Comparison of ENCODE assay signal across 18 cellular contexts in genomic region chr2:12685145-12685544, GRCh38. TPM values are rescaled to one million over a fixed set of nuclear protein-coding genes. Genes with fewer than 3 reads are reported as not detected.
DNase-seq lines count a peak whose midpoint lies in the region; ATAC-seq and TF ChIP-seq lines count a peak whose summit lies in the region.
"Had no signal": no experiment of that assay in that cellular context is flagged by ENCODE, and none has a peak within 500 bp of the region (broad histone marks: within the 10 kb centered on the region; RNA-seq: fewer than 3 reads in every experiment).

No MANE protein-coding gene starts in this region.

- H2BK15ac ChIP-seq in IMR-90 (ENCODE audit: low read depth, low read length), result no peak overlapping the region

- no peak overlapping the region for H2BK5ac ChIP-seq in IMR-90 (ENCODE audit: low read depth, low read length, poor library complexity, severe bottlenecking)

- no peaks in the 10 kb centered on the region for H3K9me1 ChIP-seq in IMR-90 (ENCODE audit: insufficient read depth, low read length)

- H3K27me3 ChIP-seq in IMR-90 (ENCODE audit: control insufficient read depth, insufficient read depth, low read length) (no peaks in the 10 kb centered on the region), rectal smooth muscle tissue (ENCODE audit: control insufficient read depth, insufficient read depth, low read length) (no peaks in the 10 kb centered on the region), smooth muscle cell (ENCODE audit: low read depth) (no peaks in the 10 kb centered on the region)
- H3K27me3 ChIP-seq: pancreas, testis had no signal

- ATAC-seq in IMR-90 (ENCODE audit: low read depth), result no peak
- no peak for ATAC-seq in HG03039 (IDR thresholded peaks at IDR 0.05; ENCODE audit: unreplicated experiment)
- ATAC-seq: T-helper 17 cell had no signal

- peaks cover 11% of the 10 kb centered on the region for H3K4me1 ChIP-seq in IMR-90 (ENCODE audit: control insufficient read depth, insufficient read depth, low read length)
- H3K4me1 ChIP-seq in rectal smooth muscle tissue (ENCODE audit: control insufficient read depth, insufficient read depth, low read length), result peaks cover 14% of the 10 kb centered on the region
- H3K4me1 ChIP-seq in smooth muscle cell (ENCODE audit: low read depth), result peaks cover 8% of the 10 kb centered on the region

- no peak for TF ChIP-seq RAD21 in IMR-90 (IDR thresholded peaks at IDR 0.05; ENCODE audit: low read length)

- peak overlapping the region; percentile 15; the same call in 1 of the 2 replicates for H4K5ac ChIP-seq in IMR-90 (ENCODE audit: low read depth, low read length)

- dilution Hi-C loops in IMR-90 (cut with HindIII; ENCODE audit: low sequenced_read_pairs, unreplicated experiment), result no loop called here

- H4K20me1 ChIP-seq in IMR-90 (ENCODE audit: insufficient read depth, low read length) (no peaks in the 10 kb centered on the region), smooth muscle cell (ENCODE audit: low read depth) (no peaks in the 10 kb centered on the region)

- no peak overlapping the region for H2AK9ac ChIP-seq in IMR-90 (replicated peaks; ENCODE audit: low read depth, low read length, poor library complexity)

- H3K4me2 ChIP-seq in IMR-90 (ENCODE audit: low read depth, low read length) (no peak overlapping the region), smooth muscle cell (no peak overlapping the region)

- H3K9me3 ChIP-seq in IMR-90 (ENCODE audit: control insufficient read depth, insufficient read depth, low read length) (no peaks in the 10 kb centered on the region), smooth muscle cell (replicated peaks; ENCODE audit: low read depth) (no peaks in the 10 kb centered on the region)
- H3K9me3 ChIP-seq: pancreas, testis had no signal

- H4K91ac ChIP-seq in IMR-90 (ENCODE audit: insufficient read depth, low read depth, low read length), result no peak overlapping the region; the same call in 1 of the 2 replicates

- H2AK5ac ChIP-seq in IMR-90 (ENCODE audit: low read depth, low read length), result peak overlapping the region; percentile 17; the same call in 1 of the 2 replicates

- no peaks in the 10 kb centered on the region for H3K79me2 ChIP-seq in smooth muscle cell (ENCODE audit: low read depth)

- no peak overlapping the region for H2AFZ ChIP-seq in IMR-90 (replicated peaks; ENCODE audit: low read length, poor library complexity)
- no peak overlapping the region for H2AFZ ChIP-seq in smooth muscle cell (ENCODE audit: low read depth)

- BruUV-seq in IMR-90 (replicated peaks; lab: Mats Ljungman, UMichigan), result no TSS peak

- H3K18ac ChIP-seq in IMR-90 (ENCODE audit: low read depth, low read length), result peak overlapping the region; percentile 27; the same call in 1 of the 2 replicates

- no peaks in the 10 kb centered on the region for H3K79me1 ChIP-seq in IMR-90 (ENCODE audit: low read depth in 1 of 2, low read length in 2 of 2)

- H3K36me3 ChIP-seq in IMR-90 (ENCODE audit: control insufficient read depth, insufficient read depth, low read length) (no peaks in the 10 kb centered on the region), rectal smooth muscle tissue (ENCODE audit: control insufficient read depth, insufficient read depth, low read length) (no peaks in the 10 kb centered on the region), smooth muscle cell (ENCODE audit: low read depth) (no peaks in the 10 kb centered on the region)
- H3K36me3 ChIP-seq: pancreas had no signal

- no peak overlapping the region for H2BK120ac ChIP-seq in IMR-90 (ENCODE audit: low read depth, low read length)

- in situ Hi-C loops in IMR-90 (cut with MboI; ENCODE audit: low sequenced_read_pairs), result no loop called here

- no peaks in the 10 kb centered on the region for H3F3A ChIP-seq in smooth muscle cell (ENCODE audit: low read depth)

- intact Hi-C loops in IMR-90 (cut with micrococcal nuclease), result loop anchor here (5.0 kb wide), 1 partner anchor 78 kb away; no protein-coding TSS in a partner anchor

- H3K4ac ChIP-seq in IMR-90 (ENCODE audit: low read depth, low read length), result no peak overlapping the region

- H3K14ac ChIP-seq in IMR-90 (replicated peaks; ENCODE audit: low read depth, low read length), result no peak overlapping the region

- H3K27ac ChIP-seq in IMR-90 (ENCODE audit: insufficient read depth, low read length), result no peak overlapping the region
- peak overlapping the region; percentile 71 for H3K27ac ChIP-seq in rectal smooth muscle tissue (ENCODE audit: low read depth, low read length)
- H3K27ac ChIP-seq in smooth muscle cell (ENCODE audit: low read depth), result no peak overlapping the region
- H3K27ac ChIP-seq: pancreas, testis had no signal

- H4K8ac ChIP-seq in IMR-90 (ENCODE audit: low read depth in 2 of 2, low read length in 2 of 2), result peak overlapping the region in 1 of 2 experiments; percentile 19; a peak in 2 of 4 replicates

- no CpG with 5 or more reads among the region's 3 CpGs for WGBS in IMR-90 (ENCODE audit: extremely low coverage in 2 of 2, insufficient read length in 1 of 2), 2 experiments
- WGBS in smooth muscle cell (ENCODE audit: low lambda C conversion rate), result 92% methylated on average over 3 of the region's 3 CpGs

- no peak overlapping the region for H3K9ac ChIP-seq in IMR-90 (ENCODE audit: low read depth, low read length)
- H3K9ac ChIP-seq in rectal smooth muscle tissue (ENCODE audit: low read length), result no peak overlapping the region
- H3K9ac ChIP-seq in smooth muscle cell (ENCODE audit: low read depth), result no peak overlapping the region

- no peak overlapping the region for H3K23ac ChIP-seq in IMR-90 (ENCODE audit: low read depth, low read length)

- no peak for TF ChIP-seq CTCF in IMR-90 (conservative IDR thresholded peaks at IDR 0.05; ENCODE audit: low read depth, low read length)
- TF ChIP-seq CTCF in cardiac fibroblast (IDR thresholded peaks at IDR 0.05; ENCODE audit: low read depth, low read length), result no peak
- TF ChIP-seq CTCF in smooth muscle cell (IDR thresholded peaks at IDR 0.05; ENCODE audit: borderline replicate concordance, insufficient read depth, poor library complexity, severe bottlenecking), result no peak

- H3K4me3 ChIP-seq in IMR-90 (ENCODE audit: insufficient read depth, low read depth, low read length) (no peak overlapping the region), cardiac fibroblast (replicated peaks in 1 of 2; ENCODE audit: low read depth in 2 of 2, low read length in 2 of 2) (no peak overlapping the region), rectal smooth muscle tissue (ENCODE audit: low read length) (no peak overlapping the region), smooth muscle cell (no peak overlapping the region)
- H3K4me3 ChIP-seq: pancreas, testis had no signal

- CTCF ChIA-PET in IMR-90 (lab: Yijun Ruan, JAX), result no interaction called here

- no peak for TF ChIP-seq POLR2A in IMR-90 (IDR thresholded peaks at IDR 0.05; ENCODE audit: low read depth, low read length)

- POLR2A ChIA-PET in IMR-90 (lab: Charles Lee; ENCODE audit: unreplicated experiment), result no interaction called here

- DNase-seq in NCI-H524 (lab: John Stamatoyannopoulos, UW) (peak; percentile 24 to 60), NCI-H524 treated with DMSO at 0.1 percent for 48 hours (lab: John Stamatoyannopoulos, UW) (no peak), IMR-90 (peak; percentile 34), cardiac fibroblast (ENCODE audit: low read depth in 2 of 2) (peak; percentile 35 to 62), smooth muscle cell (lab: John Stamatoyannopoulos, UW; ENCODE audit: unreplicated experiment) (no peak)
- DNase-seq in stimulated activated CD4-positive, alpha-beta T cell treated with anti-CD3 and anti-CD28 coated beads, Interleukin-2, amount 100 ng/mL, for 48 hours, result no peak
- DNase-seq: activated CD4-positive, alpha-beta memory T cell treated with anti-CD3 and anti-CD28 coated beads, Interleukin-2, amount 10 ng/mL, durations not matched to agents 7 days and 5 days; activated CD8-positive, alpha-beta memory T cell treated with anti-CD3 and anti-CD28 coated beads, Interleukin-2, amount 50 U/mL, for 4 hours; activated naive CD4-positive, alpha-beta T cell treated with Interleukin-2 at 50 U/mL for 16 hours; Calu3; DND-41; NCI-H1048; pancreas; stimulated activated naive CD4-positive, alpha-beta T cell treated with Interleukin-2 at 50 U/mL for 16 hours; T-helper 17 cell; testis had no signal

- H2BK20ac ChIP-seq in IMR-90 (ENCODE audit: low read depth, low read length), result no peak overlapping the region

- H3K56ac ChIP-seq in IMR-90 (ENCODE audit: extremely low read depth, insufficient read depth, low read length), result no peak overlapping the region

TF ChIP-seq in IMR-90, 13 proteins besides CTCF, POLR2A, EP300 and RAD21:
- TF ChIP-seq MAFK (IDR thresholded peaks at IDR 0.05; ENCODE audit: low read depth, low read length), result no peak
- TF ChIP-seq RCOR1 (IDR thresholded peaks at IDR 0.05; ENCODE audit: insufficient replicate concordance, low read length), result no peak
- TF ChIP-seq NFE2L2 (IDR thresholded peaks at IDR 0.05; ENCODE audit: low read depth, low read length), result no peak

RNA-seq across cellular contexts. Expression of gene TRIB2, which starts 31.6 kb away (rescaled TPM):
- total RNA-seq in IMR-90 (2012; rRNA removed), result 12.7 and 16.1 TPM in 2 replicates
- 10.7 and 12.0 TPM in 2 replicates for polyA plus RNA-seq in IMR-90 (2012; rRNA removed)
- polyA plus RNA-seq in IMR-90 (2012; cell fraction: cytosol; rRNA removed), result 8.4 and 17.9 TPM in 2 replicates
- 30.1 and 46.8 TPM in 2 replicates for polyA plus RNA-seq in IMR-90 (2012; cell fraction: nucleus; rRNA removed; ENCODE audit: low replicate concordance)
- total RNA-seq in smooth muscle cell, result 31.5 and 47.0 TPM in 2 replicates
- 26.0 and 31.1 TPM in 2 replicates for polyA plus RNA-seq in smooth muscle cell

Comparison
In these comparisons a context has a peak if more than half of its experiments do, and no peak if none do; other contexts are left out.
1. DNase-seq: peak in NCI-H524 (2 of 2), IMR-90 (single experiment) and cardiac fibroblast (2 of 2); none in NCI-H524 treated with DMSO at 0.1 percent for 48 hours (single experiment), smooth muscle cell (single experiment) and stimulated activated CD4-positive, alpha-beta T cell treated with anti-CD3 and anti-CD28 coated beads, Interleukin-2, amount 100 ng/mL, for 48 hours (0 of 2).